In genomic region chr6:142912125-142912524, GRCh38 we compare ENCODE assay signal across 22 cellular contexts. TPM values are rescaled to one million over a fixed set of nuclear protein-coding genes. Genes with fewer than 3 reads are reported as not detected.
DNase-seq lines count a peak whose midpoint lies in the region; TF ChIP-seq lines count a peak whose summit lies in the region.
"Had no signal": no experiment of that assay in that cellular context is flagged by ENCODE, and none has a peak within 500 bp of the region (broad histone marks: within the 10 kb centered on the region; RNA-seq: fewer than 3 reads in every experiment).

No MANE protein-coding gene starts in this region.

- H3K27me3 Mint-ChIP-seq in T-helper 1 cell treated with Interleukin-12 subunit alpha and Interleukin-12 subunit beta and Interleukin-4 antibody, amounts not matched to agents 30 μg/mL and 1 μg/mL, for 36 hours (ENCODE audit: low read depth), result no peaks in the 10 kb centered on the region
- H3K27me3 Mint-ChIP-seq in H9 (ENCODE audit: low read depth), result no peaks in the 10 kb centered on the region
- no peaks in the 10 kb centered on the region for H3K27me3 Mint-ChIP-seq in activated T-helper 2 cell treated with anti-CD3 and anti-CD28 coated beads, Interferon-gamma antibody, Interleukin-2, Interleukin-4, amounts not matched to agents 10 μg/mL and 5 μg/mL and 100 μg/mL, durations not matched to agents 14 hours and 24 hours and 36 hours (ENCODE audit: low read depth)

- in situ Hi-C loops in G401 (cut with HindIII; ENCODE audit: low sequenced_read_pairs), result no loop called here

- intact Hi-C loops in activated T-helper 2 cell treated with anti-CD3 and anti-CD28 coated beads, Interferon-gamma antibody, Interleukin-2, Interleukin-4, amounts not matched to agents 10 μg/mL and 5 μg/mL and 100 μg/mL, durations not matched to agents 14 hours and 24 hours and 36 hours (cut with micrococcal nuclease), result loop anchor here (10.0 kb wide), 1 partner anchor 893 kb away; no protein-coding TSS in a partner anchor

- H4K5ac ChIP-seq in H9 (ENCODE audit: insufficient read length, low read depth, low read length), result no peak overlapping the region

- H2BK5ac ChIP-seq in H9 (ENCODE audit: insufficient read length, low read length), result no peak overlapping the region

- no peaks in the 10 kb centered on the region for H3K23me2 ChIP-seq in H9 (ENCODE audit: insufficient read length, low read depth, low read length, poor library complexity, severe bottlenecking)

- no peak overlapping the region for H2AK5ac ChIP-seq in H9 (ENCODE audit: insufficient read length, low read length)

- no CpG with 5 or more reads among the region's 4 CpGs for WGBS in H9 (ENCODE audit: extremely low coverage, insufficient read length, low lambda C conversion rate)

- no peak for DNase-seq in T-helper 1 cell
- DNase-seq in H9, result no peak
- no peak for DNase-seq in activated T-helper 2 cell treated with anti-CD3 and anti-CD28 coated beads, Interferon-gamma antibody, Interleukin-2, Interleukin-4, amounts not matched to agents 10 μg/mL and 5 μg/mL and 100 μg/mL, durations not matched to agents 14 hours and 24 hours and 36 hours (ENCODE audit: low spot score)
- peak; percentile 11 for DNase-seq in iPS-NIHi7 (ENCODE audit: extremely low spot score)
- no peak for DNase-seq in G401 (ENCODE audit: low spot score)
- no peak for DNase-seq in hippocampal formation (lab: John Stamatoyannopoulos, UW)
- no peak for DNase-seq in NCI-H2227 treated with DMSO at 0.1 percent for 48 hours (lab: John Stamatoyannopoulos, UW)
- DNase-seq: DMS79, dorsolateral prefrontal cortex, islet precursor cell, mammary epithelial cell, NCI-H1105 treated with DMSO at 0.1 percent for 48 hours, NCI-H2171, posterior cingulate gyrus, SK-N-SH, trophoblast cell had no signal

- H2BK20ac ChIP-seq in H9 (ENCODE audit: low read depth, low read length, poor library complexity, severe bottlenecking), result no peak overlapping the region

- H3K9me3 ChIP-seq in H9 (ENCODE audit: control insufficient read depth, low read depth, low read length), result peaks cover 6% of the 10 kb centered on the region
- H3K9me3 ChIP-seq: SK-N-SH had no signal

- no peak overlapping the region for H3K14ac ChIP-seq in H9 (ENCODE audit: insufficient read depth, low read length)

- no peaks in the 10 kb centered on the region for H3K27me3 ChIP-seq in H9 (ENCODE audit: insufficient read depth, low read length)
- H3K27me3 ChIP-seq: BLaER1, cardiac muscle cell, dorsolateral prefrontal cortex had no signal

- H2BK15ac ChIP-seq in H9 (ENCODE audit: low read depth, low read length), result no peak overlapping the region

- no peak overlapping the region for H3K56ac ChIP-seq in H9 (ENCODE audit: insufficient read length, low read depth, low read length)

- H3K4me1 ChIP-seq in H9 (ENCODE audit: insufficient read depth, low read length), result peaks cover 10% of the 10 kb centered on the region

- H3K9ac ChIP-seq in H9 (ENCODE audit: extremely low read depth, insufficient read length, low read length), result no peak overlapping the region
- H3K9ac ChIP-seq: BLaER1, SK-N-SH had no signal

- peak overlapping the region; percentile 99 for H3K27ac Mint-ChIP-seq in T-helper 1 cell treated with Interleukin-12 subunit alpha and Interleukin-12 subunit beta and Interleukin-4 antibody, amounts not matched to agents 30 μg/mL and 1 μg/mL, for 36 hours
- H3K27ac Mint-ChIP-seq in H9, result peak overlapping the region in 2 of 3 experiments; percentile 37 to 77; a peak in 2 of 7 replicates
- peak overlapping the region; percentile 44 for H3K27ac Mint-ChIP-seq in activated T-helper 2 cell treated with anti-CD3 and anti-CD28 coated beads, Interferon-gamma antibody, Interleukin-2, Interleukin-4, amounts not matched to agents 10 μg/mL and 5 μg/mL and 100 μg/mL, durations not matched to agents 14 hours and 24 hours and 36 hours
- H3K27ac Mint-ChIP-seq: nephron had no signal

- H4K91ac ChIP-seq in H9 (ENCODE audit: insufficient read length, low read depth, low read length), result no peak overlapping the region

- peaks cover 55% of the 10 kb centered on the region for H3K4me1 Mint-ChIP-seq in T-helper 1 cell treated with Interleukin-12 subunit alpha and Interleukin-12 subunit beta and Interleukin-4 antibody, amounts not matched to agents 30 μg/mL and 1 μg/mL, for 36 hours (ENCODE audit: low read depth)
- H3K4me1 Mint-ChIP-seq in H9, result peaks cover 38 to 54% of the 10 kb centered on the region in 2 experiments
- peaks cover 76% of the 10 kb centered on the region for H3K4me1 Mint-ChIP-seq in activated T-helper 2 cell treated with anti-CD3 and anti-CD28 coated beads, Interferon-gamma antibody, Interleukin-2, Interleukin-4, amounts not matched to agents 10 μg/mL and 5 μg/mL and 100 μg/mL, durations not matched to agents 14 hours and 24 hours and 36 hours (ENCODE audit: low read depth)

- H4K20me1 ChIP-seq in H9 (ENCODE audit: control insufficient read depth, insufficient read depth, insufficient read length), result no peaks in the 10 kb centered on the region

- no peaks in the 10 kb centered on the region for H3K9me3 Mint-ChIP-seq in T-helper 1 cell treated with Interleukin-12 subunit alpha and Interleukin-12 subunit beta and Interleukin-4 antibody, amounts not matched to agents 30 μg/mL and 1 μg/mL, for 36 hours
- H3K9me3 Mint-ChIP-seq in H9, result peaks cover 10 to 15% of the 10 kb centered on the region in 2 experiments; a peak in 4 of 5 replicates
- peaks cover 6% of the 10 kb centered on the region for H3K9me3 Mint-ChIP-seq in activated T-helper 2 cell treated with anti-CD3 and anti-CD28 coated beads, Interferon-gamma antibody, Interleukin-2, Interleukin-4, amounts not matched to agents 10 μg/mL and 5 μg/mL and 100 μg/mL, durations not matched to agents 14 hours and 24 hours and 36 hours
- H3K9me3 Mint-ChIP-seq: nephron had no signal

- no peak overlapping the region for H3K18ac ChIP-seq in H9 (ENCODE audit: insufficient read length, low read depth, low read length)

- TF ChIP-seq CTCF in H9 (conservative IDR thresholded peaks at IDR 0.05), result no peak

- no peak overlapping the region for H3K4ac ChIP-seq in H9 (ENCODE audit: low read depth, low read length)

- H3K79me1 ChIP-seq in H9 (ENCODE audit: insufficient read depth, low read depth, low read length, poor library complexity, severe bottlenecking), result no peaks in the 10 kb centered on the region

- no peak overlapping the region for H3K23ac ChIP-seq in H9 (ENCODE audit: insufficient read length, low read depth, low read length)

- H3T11ph ChIP-seq in H9 (ENCODE audit: low read length), result no peak overlapping the region

- H4K8ac ChIP-seq in H9 (replicated peaks; ENCODE audit: insufficient read length, low read depth, low read length), result no peak overlapping the region

- H3K4me3 Mint-ChIP-seq in T-helper 1 cell treated with Interleukin-12 subunit alpha and Interleukin-12 subunit beta and Interleukin-4 antibody, amounts not matched to agents 30 μg/mL and 1 μg/mL, for 36 hours, result no peak overlapping the region
- peak overlapping the region; percentile 5 to 17; a peak in 4 of 5 replicates for H3K4me3 Mint-ChIP-seq in H9
- H3K4me3 Mint-ChIP-seq in activated T-helper 2 cell treated with anti-CD3 and anti-CD28 coated beads, Interferon-gamma antibody, Interleukin-2, Interleukin-4, amounts not matched to agents 10 μg/mL and 5 μg/mL and 100 μg/mL, durations not matched to agents 14 hours and 24 hours and 36 hours (ENCODE audit: low read depth), result no peak overlapping the region
- H3K4me3 Mint-ChIP-seq: nephron had no signal

- no peak overlapping the region for H2AFZ ChIP-seq in H9 (ENCODE audit: low read length)

- peaks cover 18% of the 10 kb centered on the region for H3K36me3 Mint-ChIP-seq in T-helper 1 cell treated with Interleukin-12 subunit alpha and Interleukin-12 subunit beta and Interleukin-4 antibody, amounts not matched to agents 30 μg/mL and 1 μg/mL, for 36 hours (ENCODE audit: low read depth)
- peaks cover 14 to 17% (median 15%) of the 10 kb centered on the region in 3 experiments for H3K36me3 Mint-ChIP-seq in H9 (ENCODE audit: insufficient read depth in 1 of 3, low read depth in 3 of 3)
- peaks cover 45% of the 10 kb centered on the region for H3K36me3 Mint-ChIP-seq in activated T-helper 2 cell treated with anti-CD3 and anti-CD28 coated beads, Interferon-gamma antibody, Interleukin-2, Interleukin-4, amounts not matched to agents 10 μg/mL and 5 μg/mL and 100 μg/mL, durations not matched to agents 14 hours and 24 hours and 36 hours (ENCODE audit: low read depth)

- H3K79me2 ChIP-seq in H9 (ENCODE audit: insufficient read depth, low read length), result peaks cover 2% of the 10 kb centered on the region; the same call in 1 of the 2 replicates

- peak overlapping the region; percentile 6 for H3K4me2 ChIP-seq in H9 (ENCODE audit: insufficient read depth, insufficient read length, low read length)
- H3K4me2 ChIP-seq: BLaER1, SK-N-SH, smooth muscle cell had no signal

- H3K27ac ChIP-seq in H9 (ENCODE audit: insufficient read length, low read depth, low read length), result no peak overlapping the region
- H3K27ac ChIP-seq: 22Rv1, BLaER1, cardiac muscle cell, dorsolateral prefrontal cortex had no signal

- H2BK120ac ChIP-seq in H9 (ENCODE audit: low read depth, low read length, poor library complexity, severe bottlenecking), result no peak overlapping the region

- H2BK12ac ChIP-seq in H9 (ENCODE audit: insufficient read length, low read depth, low read length), result no peak overlapping the region

RNA-seq across cellular contexts. Expression of gene HIVEP2, which starts 32.9 kb away (rescaled TPM):
- 3.6 and 4.2 TPM in 2 replicates for total RNA-seq in H9 (2021)
- total RNA-seq in activated T-helper 2 cell treated with anti-CD3 and anti-CD28 coated beads, Interferon-gamma antibody, Interleukin-2, Interleukin-4, amounts not matched to agents 10 μg/mL and 5 μg/mL and 100 μg/mL, durations not matched to agents 14 hours and 24 hours and 36 hours, result 24.3 and 26.1 TPM in 2 replicates
- total RNA-seq in G401 (2014; rRNA removed; shearing (Covaris generic)), result 0.80 and 1.8 TPM in 2 replicates

Comparison
In these comparisons a context has a peak if more than half of its experiments do, and no peak if none do; other contexts are left out.
1. H3K27ac Mint-ChIP-seq: peak in every context shown above with its lines; median percentile 99 in T-helper 1 cell treated with Interleukin-12 subunit alpha and Interleukin-12 subunit beta and Interleukin-4 antibody, amounts not matched to agents 30 μg/mL and 1 μg/mL, for 36 hours; 57 in H9; 44 in activated T-helper 2 cell treated with anti-CD3 and anti-CD28 coated beads, Interferon-gamma antibody, Interleukin-2, Interleukin-4, amounts not matched to agents 10 μg/mL and 5 μg/mL and 100 μg/mL, durations not matched to agents 14 hours and 24 hours and 36 hours.
2. H3K4me3 Mint-ChIP-seq: peak in H9 (2 of 2); none in T-helper 1 cell treated with Interleukin-12 subunit alpha and Interleukin-12 subunit beta and Interleukin-4 antibody, amounts not matched to agents 30 μg/mL and 1 μg/mL, for 36 hours (single experiment) and activated T-helper 2 cell treated with anti-CD3 and anti-CD28 coated beads, Interferon-gamma antibody, Interleukin-2, Interleukin-4, amounts not matched to agents 10 μg/mL and 5 μg/mL and 100 μg/mL, durations not matched to agents 14 hours and 24 hours and 36 hours (single experiment).